In genomic region chr6:130138909-130139242, GRCh38 we compare ENCODE assay signal across 12 cellular contexts.
DNase-seq lines count a peak whose midpoint lies in the region; ATAC-seq and TF ChIP-seq lines count a peak whose summit lies in the region.
"Had no signal": no experiment of that assay in that cellular context is flagged by ENCODE, and none has a peak within 500 bp of the region (broad histone marks: within the 10 kb centered on the region; RNA-seq: fewer than 3 reads in every experiment).

No MANE protein-coding gene starts in this region.

- H3K27me3 Mint-ChIP-seq in activated T-cell treated with anti-CD3 and anti-CD28 coated beads, Interleukin-2, amount 50 U/mL, for 72 hours (ENCODE audit: low read depth): no peaks in the 10 kb centered on the region
- no peaks in the 10 kb centered on the region for H3K27me3 Mint-ChIP-seq in naive thymus-derived CD8-positive, alpha-beta T cell
- no peaks in the 10 kb centered on the region for H3K27me3 Mint-ChIP-seq in Calu3 (ENCODE audit: unreplicated experiment)

- peaks cover 0 to 2% of the 10 kb centered on the region in 2 donors for H3K9me3 Mint-ChIP-seq in activated T-cell treated with anti-CD3 and anti-CD28 coated beads, Interleukin-2, amount 50 U/mL, for 72 hours
- H3K9me3 Mint-ChIP-seq in naive thymus-derived CD8-positive, alpha-beta T cell: no peaks in the 10 kb centered on the region
- peaks cover 3% of the 10 kb centered on the region for H3K9me3 Mint-ChIP-seq in Calu3 (ENCODE audit: low read depth, unreplicated experiment)

- CTCF ChIA-PET in Calu3 (lab: Charles Lee): no interaction called here

- H3K4me3 Mint-ChIP-seq in activated T-cell treated with anti-CD3 and anti-CD28 coated beads, Interleukin-2, amount 50 U/mL, for 72 hours: peak overlapping the region; percentile 75 to 83
- H3K4me3 Mint-ChIP-seq in naive thymus-derived CD8-positive, alpha-beta T cell: peak overlapping the region; percentile 60 to 85 (median 74)
- no peak overlapping the region for H3K4me3 Mint-ChIP-seq in Calu3 (ENCODE audit: low read depth, unreplicated experiment)

- peak; percentile 47 to 50 for ATAC-seq in activated T-cell treated with anti-CD3 and anti-CD28 coated beads, Interleukin-2, amount 50 U/mL, for 72 hours (replicated peaks in 1 of 2)
- ATAC-seq in GM21717 (IDR thresholded peaks at IDR 0.05; ENCODE audit: unreplicated experiment): peak; percentile 38
- peak; percentile 29 for ATAC-seq in HG03460 (IDR thresholded peaks at IDR 0.05; ENCODE audit: unreplicated experiment)
- peak; percentile 22 to 41 for ATAC-seq in naive thymus-derived CD8-positive, alpha-beta T cell
- ATAC-seq: heart left ventricle had no signal

- POLR2A ChIA-PET in naive thymus-derived CD8-positive, alpha-beta T cell (lab: Charles Lee): interaction anchor here (1.3 kb wide), 1 partner anchor 84 kb away, joined by 4 read pairs; the partner anchor contains the start of gene SAMD3

- no peak for TF ChIP-seq CTCF in Calu3 (IDR thresholded peaks at IDR 0.05; ENCODE audit: unreplicated experiment)

- DNase-seq in activated T-cell treated with anti-CD3 and anti-CD28 coated beads, Interleukin-2, amount 50 U/mL, for 72 hours: no peak
- no peak for DNase-seq in activated T-cell treated with anti-CD3 and anti-CD28 coated beads, Interleukin-2, amount 50 U/mL, for 1 hour
- peak in 1 of 10 donors; percentile 4 for DNase-seq in naive thymus-derived CD8-positive, alpha-beta T cell
- DNase-seq in Calu3 (no peak), OCI-M2 (lab: John Stamatoyannopoulos, UW; ENCODE audit: unreplicated experiment) (no peak), NCI-H2196 (lab: John Stamatoyannopoulos, UW; ENCODE audit: unreplicated experiment) (no peak)
- DNase-seq: DMS53; heart left ventricle; NCI-H1105; NK-92 treated with Interleukin-12 subunit alpha and Interleukin-12 subunit beta, amount 100 ng/mL, for 24 hours had no signal

- H3K36me3 Mint-ChIP-seq in activated T-cell treated with anti-CD3 and anti-CD28 coated beads, Interleukin-2, amount 50 U/mL, for 72 hours (ENCODE audit: insufficient read depth in 2 of 2): peaks cover 5 to 7% of the 10 kb centered on the region in 2 donors
- H3K36me3 Mint-ChIP-seq in naive thymus-derived CD8-positive, alpha-beta T cell: peaks cover 8 to 61% (median 54%) of the 10 kb centered on the region in 3 donors
- peaks cover 6% of the 10 kb centered on the region for H3K36me3 Mint-ChIP-seq in Calu3 (ENCODE audit: insufficient read depth, unreplicated experiment)

- intact Hi-C loops in Calu3 (cut with micrococcal nuclease; ENCODE audit: unreplicated experiment): no loop called here

- peaks cover 62% of the 10 kb centered on the region for H3K4me1 Mint-ChIP-seq in activated T-cell treated with anti-CD3 and anti-CD28 coated beads, Interleukin-2, amount 50 U/mL, for 72 hours (ENCODE audit: low read depth)
- peaks cover 29 to 69% (median 61%) of the 10 kb centered on the region in 4 donors for H3K4me1 Mint-ChIP-seq in naive thymus-derived CD8-positive, alpha-beta T cell
- H3K4me1 Mint-ChIP-seq in Calu3 (ENCODE audit: low read depth, unreplicated experiment): peaks cover 12% of the 10 kb centered on the region

- peak overlapping the region; percentile 97 for H3K27ac Mint-ChIP-seq in activated T-cell treated with anti-CD3 and anti-CD28 coated beads, Interleukin-2, amount 50 U/mL, for 72 hours
- peak overlapping the region; percentile 79 to 96 (median 91) for H3K27ac Mint-ChIP-seq in naive thymus-derived CD8-positive, alpha-beta T cell
- no peak overlapping the region for H3K27ac Mint-ChIP-seq in Calu3 (ENCODE audit: unreplicated experiment)

- BruUV-seq in Calu3 (replicated peaks; lab: Mats Ljungman, UMichigan): no TSS peak
